In the genomic region with DNA sequence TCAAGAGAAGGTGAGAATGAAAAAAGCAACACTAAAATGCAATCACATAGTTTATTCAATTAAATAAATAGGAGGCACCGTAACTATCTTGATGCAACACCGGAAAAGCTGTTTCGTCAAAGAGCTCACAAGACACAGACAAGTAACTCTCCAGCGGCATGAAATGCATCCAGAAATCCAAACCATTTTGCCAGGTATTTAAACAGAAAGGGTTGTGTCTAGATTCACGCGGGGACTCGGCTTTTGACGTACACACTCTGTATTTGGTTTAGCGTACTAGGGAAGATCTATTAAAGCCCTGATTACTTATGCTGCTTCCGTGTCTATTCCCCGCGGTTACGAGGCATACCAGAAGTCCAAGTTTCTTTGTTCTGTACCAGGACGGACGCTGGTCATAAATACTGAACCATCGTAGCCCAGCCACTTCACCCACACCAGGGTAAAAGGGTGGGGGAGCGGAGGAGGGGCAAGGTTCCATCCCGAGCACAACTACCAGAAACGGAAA, we compare ENCODE assay signal across 8 cellular contexts. TPM values are rescaled to one million over a fixed set of nuclear protein-coding genes. Genes with fewer than 3 reads are reported as not detected.
A peak's percentile ranks its signal among the peaks of the same experiment; 100 is the strongest.
DNase-seq lines count a peak whose midpoint lies in the region; FAIRE-seq lines count a peak whose summit lies in the region.

No MANE protein-coding gene starts in this region.

- FAIRE-seq in HTR-8/SVneo (lab: Jason Lieb, UNC): no peak

- H3K4me1 ChIP-seq in endocrine pancreas (ENCODE audit: control insufficient read depth, insufficient read depth, low read length) (peaks cover 4% of the 10 kb centered on the region), mucosa of stomach (ENCODE audit: control insufficient read depth, insufficient read depth, low read length) (peaks cover 22% of the 10 kb centered on the region)

- in situ Hi-C loops in G401 (cut with HindIII; ENCODE audit: low sequenced_read_pairs): no loop called here

- H3K27me3 ChIP-seq in endocrine pancreas (ENCODE audit: control insufficient read depth, insufficient read depth, low read length) (no peaks in the 10 kb centered on the region), mucosa of stomach (ENCODE audit: control insufficient read depth, insufficient read depth, low read length) (no peaks in the 10 kb centered on the region)

- H3K36me3 ChIP-seq in endocrine pancreas (ENCODE audit: control insufficient read depth, insufficient read depth, low read length) (no peaks in the 10 kb centered on the region), mucosa of stomach (ENCODE audit: control insufficient read depth, insufficient read depth, low read length) (no peaks in the 10 kb centered on the region)

- H3K4me3 ChIP-seq in endocrine pancreas (ENCODE audit: control insufficient read depth, insufficient read depth, low read length) (peak overlapping the region; percentile 97), mucosa of stomach (ENCODE audit: low read length) (peak overlapping the region; percentile 65)

- DNase-seq in stimulated activated CD8-positive, alpha-beta memory T cell treated with anti-CD3 and anti-CD28 coated beads, Interleukin-12 subunit alpha, Interleukin-12 subunit beta, amount 100 ng/mL, for 1 hour (ENCODE audit: low read depth): peak; percentile 2
- no peak for DNase-seq in stimulated activated CD8-positive, alpha-beta memory T cell treated with anti-CD3 and anti-CD28 coated beads, Interleukin-4, amount 100 ng/mL, for 48 hours
- DNase-seq in HTR-8/SVneo (ENCODE audit: insufficient read length, low spot score) (peak; percentile 12), T-helper 1 cell (peak in 3 of 5 donors; percentile 14 to 77 (median 29)), UCSD-AML1 (lab: John Stamatoyannopoulos, UW; ENCODE audit: unreplicated experiment) (no peak), G401 (ENCODE audit: low spot score) (no peak)

- H3K9ac ChIP-seq in endocrine pancreas (ENCODE audit: control insufficient read depth, insufficient read depth, low read length) (peak overlapping the region; percentile 86), mucosa of stomach (ENCODE audit: low read length) (peak overlapping the region; percentile 100)

- H3K9me3 ChIP-seq in endocrine pancreas (ENCODE audit: control insufficient read depth, low read length) (no peaks in the 10 kb centered on the region), mucosa of stomach (ENCODE audit: control insufficient read depth, low read length) (no peaks in the 10 kb centered on the region)

RNA-seq across cellular contexts. Expression of gene BNIP2, which starts 0.7 kb away (rescaled TPM):
- 38.0 and 66.2 TPM in 2 replicates for total RNA-seq in G401 (2014; rRNA removed; shearing (Covaris generic))

RNA-seq across cellular contexts. Expression of gene GTF2A2, which starts 31.1 kb away (rescaled TPM):
- 81.6 and 111 TPM in 2 replicates for total RNA-seq in G401 (2014; rRNA removed; shearing (Covaris generic))

Comparison
In these comparisons a context has a peak if more than half of its experiments do, and no peak if none do; other contexts are left out.
1. DNase-seq: peak in stimulated activated CD8-positive, alpha-beta memory T cell treated with anti-CD3 and anti-CD28 coated beads, Interleukin-12 subunit alpha, Interleukin-12 subunit beta, amount 100 ng/mL, for 1 hour (single experiment), HTR-8/SVneo (single experiment) and T-helper 1 cell (3 of 5); none in stimulated activated CD8-positive, alpha-beta memory T cell treated with anti-CD3 and anti-CD28 coated beads, Interleukin-4, amount 100 ng/mL, for 48 hours (single experiment), UCSD-AML1 (single experiment) and G401 (single experiment).